In the genomic region with DNA sequence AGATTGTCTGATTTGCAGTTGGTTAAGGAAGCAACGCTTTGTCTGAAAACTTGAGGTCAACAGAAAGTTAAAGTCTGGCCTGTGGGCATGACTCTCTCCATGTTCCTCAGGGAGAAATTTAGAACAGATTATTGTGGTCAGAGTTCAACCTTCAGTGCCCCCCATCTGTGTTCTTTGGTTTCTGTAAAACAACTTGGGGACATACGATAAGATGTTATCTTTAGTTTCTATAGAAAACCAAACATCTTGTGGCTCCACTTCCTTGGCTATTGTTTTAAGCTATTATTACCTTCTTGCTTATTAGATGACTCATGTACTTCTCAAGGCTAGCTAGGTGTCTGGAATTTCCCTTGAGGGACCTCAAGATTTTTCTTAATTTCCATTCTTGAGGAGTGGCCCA, we compare ENCODE assay signal across 10 cellular contexts.
"Had no signal": no experiment of that assay in that cellular context is flagged by ENCODE, and none has a peak within 500 bp of the region (broad histone marks: within the 10 kb centered on the region; RNA-seq: fewer than 3 reads in every experiment).

No MANE protein-coding gene starts in this region.

- H3K9me3 ChIP-seq: pancreas, transverse colon had no signal

- H3K27ac ChIP-seq: neural progenitor cell, pancreas, transverse colon had no signal

- ATAC-seq: pancreas had no signal

- H3K4me3 ChIP-seq: neural progenitor cell, pancreas, transverse colon had no signal

- H3K4me1 ChIP-seq: pancreas, transverse colon had no signal

- H3K36me3 ChIP-seq: neural progenitor cell, pancreas, transverse colon had no signal

- H3K27me3 ChIP-seq: neural progenitor cell, pancreas, transverse colon had no signal

- DNase-seq: activated CD4-positive, alpha-beta T cell treated with anti-CD3 and anti-CD28 coated beads, Interleukin-2, amount 50 U/mL, for 4 hours; activated CD4-positive, CD25-positive, alpha-beta regulatory T cell treated with anti-CD3 and anti-CD28 coated beads, Interleukin-2, amount 50 U/mL, for 72 hours; activated effector memory CD4-positive, alpha-beta T cell treated with Interleukin-2 at 50 U/mL for 16 hours; activated T-cell treated with anti-CD3 and anti-CD28 coated beads, Interleukin-2, amount 50 U/mL, for 1 hour; amniotic stem cell; pancreas; small intestine; substantia nigra; transverse colon had no signal
